In genomic region chr2:64896572-64896971, GRCh38 we compare ENCODE assay signal across 2 cellular contexts.
DNase-seq lines count a peak whose midpoint lies in the region; ATAC-seq, FAIRE-seq and TF ChIP-seq lines count a peak whose summit lies in the region.
"Not testable (repeated sequence)": the region's sequence is repeated elsewhere in the genome, so short reads cannot be mapped to it uniquely, and the experiment has no call there.

No MANE protein-coding gene starts in this region.

- POLR2A ChIA-PET in HEK293 (lab: Yijun Ruan, JAX); K562 (lab: Yijun Ruan, JAX): not testable (repeated sequence)

- not testable (repeated sequence) for H3K4me3 ChIP-seq in HEK293 (ENCODE audit: low read depth, low read length); K562

- TF ChIP-seq POLR2A in K562 (conservative IDR thresholded peaks at IDR 0.05): not testable (repeated sequence)

- ATAC-seq in K562: not testable (repeated sequence)

- 27% methylated on average over 3 of the region's 3 CpGs for WGBS in K562 (ENCODE audit: insufficient coverage, low coverage, missing lambda C conversion rate)

- not testable (repeated sequence) for BruUV-seq in K562 (replicated peaks; lab: Mats Ljungman, UMichigan)

- not testable (repeated sequence) for FAIRE-seq in K562 (lab: Jason Lieb, UNC)

- H3K79me2 ChIP-seq in K562 (ENCODE audit: control insufficient read depth, insufficient read depth, low read length): not testable (repeated sequence)

- not testable (repeated sequence) for DNase-seq in K562 (ENCODE audit: extremely low read depth in 1 of 4, low spot score in 3 of 4)

- H3K36me3 ChIP-seq in HEK293 (ENCODE audit: control insufficient read depth in 2 of 2, insufficient read depth in 1 of 2, low read length in 2 of 2); K562 (ENCODE audit: control insufficient read depth, insufficient read depth, low read length): not testable (repeated sequence)

- CTCF ChIA-PET in HEK293 (lab: Yijun Ruan, JAX): interaction anchor here (0.6 kb wide), 1 partner anchor 203 kb away, joined by 4 read pairs; no protein-coding TSS in a partner anchor
- CTCF ChIA-PET in K562 (lab: Yijun Ruan, JAX; ENCODE audit: low intra/inter-chr PET ratio): not testable (repeated sequence)

- H3K4me2 ChIP-seq in K562 (ENCODE audit: insufficient read depth, low read length): not testable (repeated sequence)

- H2AFZ ChIP-seq in K562 (ENCODE audit: low read depth, low read length): not testable (repeated sequence)

- H3K9ac ChIP-seq in K562 (ENCODE audit: insufficient read depth in 1 of 2, low read depth in 2 of 2, low read length in 2 of 2): not testable (repeated sequence)

- intact Hi-C loops in K562 (cut with micrococcal nuclease): not testable (repeated sequence)

- TF ChIP-seq CTCF in HEK293 (tag by site-specific recombination; IDR thresholded peaks at IDR 0.05); K562 (IDR thresholded peaks at IDR 0.05 in 2 of 3, conservative IDR thresholded peaks at IDR 0.05 in 1 of 3; ENCODE audit: insufficient read depth in 2 of 3, low read depth in 1 of 3, low read length in 3 of 3): not testable (repeated sequence)

- in situ Hi-C loops in K562 (cut with MboI): not testable (repeated sequence)

- not testable (repeated sequence) for H3K27me3 ChIP-seq in K562 (ENCODE audit: control insufficient read depth in 2 of 2, insufficient read depth in 2 of 2, low read length in 2 of 2)

- TF ChIP-seq EP300 in K562 (IDR thresholded peaks at IDR 0.05; ENCODE audit: low read length): not testable (repeated sequence)

- TF ChIP-seq RAD21 in K562 (CRISPR knock-in tag; conservative IDR thresholded peaks at IDR 0.05 in 1 of 2, IDR thresholded peaks at IDR 0.05 in 1 of 2): not testable (repeated sequence)

- not testable (repeated sequence) for H3K9me3 ChIP-seq in HEK293 (ENCODE audit: control insufficient read depth, insufficient read depth, low read depth, low read length); K562 (replicated peaks; ENCODE audit: control insufficient read depth, insufficient read depth, low read depth, low read length)

- H4K20me1 ChIP-seq in K562 (replicated peaks; ENCODE audit: control insufficient read depth, insufficient read depth, low read length): not testable (repeated sequence)

- H3K27ac ChIP-seq in HEK293 (ENCODE audit: extremely low read depth, low read depth, low read length); K562 (ENCODE audit: extremely low read depth, low read depth, low read length): not testable (repeated sequence)

- H3K4me1 ChIP-seq in HEK293 (ENCODE audit: control insufficient read depth, insufficient read depth, low read length); K562 (replicated peaks in 1 of 2; ENCODE audit: control insufficient read depth in 2 of 2, insufficient read depth in 2 of 2, low read length in 2 of 2): not testable (repeated sequence)

- not testable (repeated sequence) for H3K9me1 ChIP-seq in K562 (ENCODE audit: control insufficient read depth, insufficient read depth, low read length)

TF ChIP-seq in HEK293, 187 proteins besides CTCF, POLR2A, EP300 and RAD21:
- peak; percentile 72 for TF ChIP-seq ZNF146 (tag by site-specific recombination; IDR thresholded peaks at IDR 0.05)

TF ChIP-seq in K562, 482 proteins besides CTCF, POLR2A, EP300 and RAD21:
- TF ChIP-seq ZNF146 (CRISPR knock-in tag; IDR thresholded peaks at IDR 0.05; ENCODE audit: unreplicated experiment): peak; percentile 73
